12 cellular contexts compared by ENCODE assay signal in genomic region chr9:97397220-97397619, GRCh38. TPM values are rescaled to one million over a fixed set of nuclear protein-coding genes. Genes with fewer than 3 reads are reported as not detected.
DNase-seq lines count a peak whose midpoint lies in the region; ATAC-seq and TF ChIP-seq lines count a peak whose summit lies in the region.
"Had no signal": no experiment of that assay in that cellular context is flagged by ENCODE, and none has a peak within 500 bp of the region (broad histone marks: within the 10 kb centered on the region; RNA-seq: fewer than 3 reads in every experiment).

No MANE protein-coding gene starts in this region.

- H3K4me3 Mint-ChIP-seq in activated naive CD4-positive, alpha-beta T cell treated with anti-CD3 and anti-CD28 coated beads for 36 hours, result no peak overlapping the region
- no peak overlapping the region for H3K4me3 Mint-ChIP-seq in HFFc6
- no peak overlapping the region for H3K4me3 Mint-ChIP-seq in T-helper 1 cell treated with Interleukin-12 subunit alpha and Interleukin-12 subunit beta and Interleukin-4 antibody, amounts not matched to agents 30 μg/mL and 1 μg/mL, for 36 hours
- H3K4me3 Mint-ChIP-seq: T-cell had no signal

- peak; percentile 41 for DNase-seq in activated naive CD4-positive, alpha-beta T cell treated with anti-CD3 and anti-CD28 coated beads for 36 hours
- DNase-seq in activated naive CD4-positive, alpha-beta T cell (lab: John Stamatoyannopoulos, UW), result no peak
- peak; percentile 41 for DNase-seq in HFFc6
- peak; percentile 19 for DNase-seq in stimulated activated CD4-positive, alpha-beta T cell treated with anti-CD3 and anti-CD28 coated beads, Interleukin-4, amount 100 ng/mL, for 24 hours
- no peak for DNase-seq in NCI-H526 treated with DMSO at 0.1 percent for 48 hours (lab: John Stamatoyannopoulos, UW)
- DNase-seq in left colon, result no peak
- DNase-seq: dorsolateral prefrontal cortex, mucosa of descending colon, stomach, T-cell had no signal

- ATAC-seq in HG02885 (IDR thresholded peaks at IDR 0.05; ENCODE audit: poor library complexity, unreplicated experiment) (no peak), left colon (no peak)
- ATAC-seq: mucosa of descending colon, T-cell had no signal

- peaks cover 3% of the 10 kb centered on the region for H3K27me3 Mint-ChIP-seq in activated naive CD4-positive, alpha-beta T cell treated with anti-CD3 and anti-CD28 coated beads for 36 hours (ENCODE audit: low read depth)
- H3K27me3 Mint-ChIP-seq in HFFc6 (ENCODE audit: insufficient read depth), result peaks cover 47% of the 10 kb centered on the region
- peaks cover 60% of the 10 kb centered on the region for H3K27me3 Mint-ChIP-seq in T-helper 1 cell treated with Interleukin-12 subunit alpha and Interleukin-12 subunit beta and Interleukin-4 antibody, amounts not matched to agents 30 μg/mL and 1 μg/mL, for 36 hours (ENCODE audit: low read depth)

- H3K36me3 Mint-ChIP-seq in activated naive CD4-positive, alpha-beta T cell treated with anti-CD3 and anti-CD28 coated beads for 36 hours (ENCODE audit: low read depth), result no peaks in the 10 kb centered on the region
- no peaks in the 10 kb centered on the region for H3K36me3 Mint-ChIP-seq in HFFc6 (ENCODE audit: low read depth)
- H3K36me3 Mint-ChIP-seq in T-helper 1 cell treated with Interleukin-12 subunit alpha and Interleukin-12 subunit beta and Interleukin-4 antibody, amounts not matched to agents 30 μg/mL and 1 μg/mL, for 36 hours (ENCODE audit: low read depth), result no peaks in the 10 kb centered on the region
- H3K36me3 Mint-ChIP-seq: T-cell had no signal

- CTCF ChIA-PET in activated naive CD4-positive, alpha-beta T cell treated with anti-CD3 and anti-CD28 coated beads for 36 hours (lab: Charles Lee), result interaction anchor here (0.6 to 4.5 kb wide), 5 partner anchors 11 to 540 kb away, joined by 3 to 44 read pairs (median 3); no protein-coding TSS in a partner anchor

- no peak for TF ChIP-seq CTCF in HFFc6 (IDR thresholded peaks at IDR 0.05)

- peaks cover 6% of the 10 kb centered on the region for H3K4me1 Mint-ChIP-seq in activated naive CD4-positive, alpha-beta T cell treated with anti-CD3 and anti-CD28 coated beads for 36 hours (ENCODE audit: low read depth)
- peaks cover 8% of the 10 kb centered on the region for H3K4me1 Mint-ChIP-seq in HFFc6 (ENCODE audit: low read depth)
- peaks cover 24% of the 10 kb centered on the region for H3K4me1 Mint-ChIP-seq in T-helper 1 cell treated with Interleukin-12 subunit alpha and Interleukin-12 subunit beta and Interleukin-4 antibody, amounts not matched to agents 30 μg/mL and 1 μg/mL, for 36 hours (ENCODE audit: low read depth)

- intact Hi-C loops in activated naive CD4-positive, alpha-beta T cell treated with anti-CD3 and anti-CD28 coated beads for 36 hours (cut with micrococcal nuclease), result loop anchor here (10.0 kb wide), 1 partner anchor 172 kb away; no protein-coding TSS in a partner anchor
- intact Hi-C loops in left colon (cut with DNase I, micrococcal nuclease), result no loop called here

- H3K27ac Mint-ChIP-seq in activated naive CD4-positive, alpha-beta T cell treated with anti-CD3 and anti-CD28 coated beads for 36 hours, result no peak overlapping the region
- no peak overlapping the region for H3K27ac Mint-ChIP-seq in HFFc6
- H3K27ac Mint-ChIP-seq in T-helper 1 cell treated with Interleukin-12 subunit alpha and Interleukin-12 subunit beta and Interleukin-4 antibody, amounts not matched to agents 30 μg/mL and 1 μg/mL, for 36 hours, result peak overlapping the region; percentile 29
- H3K27ac Mint-ChIP-seq: T-cell had no signal

- H3K9me3 Mint-ChIP-seq in activated naive CD4-positive, alpha-beta T cell treated with anti-CD3 and anti-CD28 coated beads for 36 hours, result no peaks in the 10 kb centered on the region
- no peaks in the 10 kb centered on the region for H3K9me3 Mint-ChIP-seq in HFFc6
- no peaks in the 10 kb centered on the region for H3K9me3 Mint-ChIP-seq in T-helper 1 cell treated with Interleukin-12 subunit alpha and Interleukin-12 subunit beta and Interleukin-4 antibody, amounts not matched to agents 30 μg/mL and 1 μg/mL, for 36 hours
- H3K9me3 Mint-ChIP-seq: T-cell had no signal

RNA-seq across cellular contexts. Expression of gene TDRD7, which starts 14.7 kb away (rescaled TPM):
- 1 to 10 TPM; 6.9 to 7.4 TPM for total RNA-seq in activated naive CD4-positive, alpha-beta T cell treated with anti-CD3 and anti-CD28 coated beads for 36 hours
- 10 to 100 TPM in 2 of 6 experiments, 1 to 10 TPM in 4; 8.2 to 10.5 (median 9.0) TPM for total RNA-seq in HFFc6 (2021; fragmentation: NEBNext Ultra II Directional; extraction: Animal tissue kit (Norgen Biotek cat#: 25700))
- 10 to 100 TPM; 30.7 to 37.7 TPM for total RNA-seq in left colon

Comparison
In these comparisons a context has a peak if more than half of its experiments do, and no peak if none do; other contexts are left out.
1. DNase-seq: peak in activated naive CD4-positive, alpha-beta T cell treated with anti-CD3 and anti-CD28 coated beads for 36 hours (single experiment), HFFc6 (single experiment) and stimulated activated CD4-positive, alpha-beta T cell treated with anti-CD3 and anti-CD28 coated beads, Interleukin-4, amount 100 ng/mL, for 24 hours (single experiment); none in activated naive CD4-positive, alpha-beta T cell (0 of 4), NCI-H526 treated with DMSO at 0.1 percent for 48 hours (single experiment) and left colon (0 of 2).